10 cellular contexts compared by ENCODE assay signal in the genomic region with DNA sequence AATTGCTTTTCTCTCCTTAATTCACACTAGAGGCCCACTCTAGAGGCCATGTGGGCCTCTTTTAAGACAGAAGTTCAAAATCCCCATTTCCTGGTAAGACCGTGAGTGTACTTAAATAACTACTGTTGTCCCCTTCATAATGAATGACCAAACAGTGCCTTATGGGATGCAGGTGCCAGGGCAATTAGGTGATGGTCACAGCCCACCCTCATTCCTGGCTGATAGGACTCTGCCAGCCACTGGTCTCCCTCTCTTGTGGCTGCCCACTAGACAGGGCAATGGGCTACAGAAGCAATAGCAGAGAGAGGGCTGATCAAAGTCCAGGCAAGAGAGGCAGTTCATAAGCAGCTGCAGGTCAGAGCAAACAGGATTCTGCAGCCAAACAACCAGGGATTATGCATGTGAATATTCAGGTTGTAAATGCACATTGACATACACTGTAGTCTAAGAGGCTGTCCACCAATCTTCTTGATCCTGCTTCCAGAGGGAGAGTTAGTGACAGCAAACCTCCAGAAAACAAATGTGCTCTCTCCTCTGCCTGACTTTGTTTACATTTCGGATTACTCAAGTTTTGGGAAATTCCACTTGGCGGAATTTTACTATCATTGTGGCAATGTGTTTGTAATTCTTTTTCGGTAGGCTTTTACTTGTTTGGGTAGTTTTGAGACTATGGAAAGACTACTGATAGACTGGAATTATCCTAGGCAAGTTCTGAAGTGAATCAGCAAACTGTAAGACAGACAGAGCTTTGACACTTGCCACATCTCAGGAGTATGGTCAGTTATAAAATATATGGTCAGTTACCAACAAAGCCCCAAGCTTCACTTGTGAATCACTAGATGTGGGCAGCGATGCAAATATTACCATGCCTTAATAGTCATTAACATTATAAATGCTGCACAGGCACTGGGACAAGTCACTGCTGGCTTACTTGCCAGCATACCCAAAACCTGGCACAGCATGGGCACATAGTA. TPM values are rescaled to one million over a fixed set of nuclear protein-coding genes. Genes with fewer than 3 reads are reported as not detected.
DNase-seq lines count a peak whose midpoint lies in the region; ATAC-seq and TF ChIP-seq lines count a peak whose summit lies in the region.
"Had no signal": no experiment of that assay in that cellular context is flagged by ENCODE, and none has a peak within 500 bp of the region (broad histone marks: within the 10 kb centered on the region; RNA-seq: fewer than 3 reads in every experiment).

No MANE protein-coding gene starts in this region.

- H3K36me3 ChIP-seq in GM23248 (ENCODE audit: low read depth) = no peaks in the 10 kb centered on the region
- H3K36me3 ChIP-seq in SJSA1 = no peaks in the 10 kb centered on the region
- no peaks in the 10 kb centered on the region for H3K36me3 ChIP-seq in gastroesophageal sphincter
- no peaks in the 10 kb centered on the region for H3K36me3 ChIP-seq in adrenal gland (replicated peaks in 1 of 2)

- H3K4me1 ChIP-seq in GM23248 (ENCODE audit: insufficient read depth) (peaks cover 51% of the 10 kb centered on the region), SJSA1 (replicated peaks) (peaks cover 38% of the 10 kb centered on the region), gastroesophageal sphincter (peaks cover 0 to 84% (median 14%) of the 10 kb centered on the region in 3 donors), adrenal gland (replicated peaks in 1 of 2) (no peaks in the 10 kb centered on the region)

- no peak overlapping the region for H3K4me3 Mint-ChIP-seq in activated naive CD4-positive, alpha-beta T cell treated with anti-CD3 and anti-CD28 coated beads, Interleukin-2, amount 10 ng/mL, durations not matched to agents 7 days and 5 days
- H3K4me3 Mint-ChIP-seq: T-helper 1 cell treated with Interleukin-12 subunit alpha and Interleukin-12 subunit beta and Interleukin-4 antibody, amounts not matched to agents 30 μg/mL and 1 μg/mL, for 36 hours had no signal

- WGBS in GM23248 (ENCODE audit: low coverage in 1 of 2, low lambda C conversion rate in 2 of 2, missing lambda C conversion rate in 2 of 2), 2 experiments = 68 to 80% methylated on average over 5 of the region's 5 CpGs
- 35 to 39% methylated on average over 5 of the region's 5 CpGs for WGBS in gastroesophageal sphincter (ENCODE audit: low coverage in 1 of 2), 2 donors
- WGBS in adrenal gland, 4 donors = 81 to 94% (median 89%) methylated on average over 5 of the region's 5 CpGs

- H3K9me3 ChIP-seq in GM23248 (ENCODE audit: low read depth) (no peaks in the 10 kb centered on the region), SJSA1 (replicated peaks) (no peaks in the 10 kb centered on the region), gastroesophageal sphincter (no peaks in the 10 kb centered on the region), adrenal gland (replicated peaks in 1 of 3) (no peaks in the 10 kb centered on the region)

- peaks cover 74% of the 10 kb centered on the region for H3K79me2 ChIP-seq in GM23248 (ENCODE audit: insufficient read depth)

- no peak for TF ChIP-seq EP300 in gastroesophageal sphincter (IDR thresholded peaks at IDR 0.05)

- H3K4me1 Mint-ChIP-seq in activated naive CD4-positive, alpha-beta T cell treated with anti-CD3 and anti-CD28 coated beads, Interleukin-2, amount 10 ng/mL, durations not matched to agents 7 days and 5 days = no peaks in the 10 kb centered on the region

- no peak overlapping the region for H3K9ac ChIP-seq in GM23248

- intact Hi-C loops in adrenal gland (cut with DNase I) = no loop called here

- no peak for TF ChIP-seq CTCF in fibroblast of the aortic adventitia (IDR thresholded peaks at IDR 0.05; ENCODE audit: insufficient read depth, low read length)
- TF ChIP-seq CTCF in gastroesophageal sphincter (IDR thresholded peaks at IDR 0.05) = no peak
- no peak for TF ChIP-seq CTCF in adrenal gland (IDR thresholded peaks at IDR 0.05)

- TF ChIP-seq POLR2A in gastroesophageal sphincter (IDR thresholded peaks at IDR 0.05) = no peak
- TF ChIP-seq POLR2A in adrenal gland (IDR thresholded peaks at IDR 0.05) = no peak

- no peaks in the 10 kb centered on the region for H3K9me2 ChIP-seq in GM23248 (ENCODE audit: insufficient read depth)

- peak overlapping the region; percentile 52 for H3K27ac ChIP-seq in GM23248
- peak overlapping the region; percentile 62 for H3K27ac ChIP-seq in SJSA1
- peak overlapping the region in 1 of 4 donors; percentile 18 for H3K27ac ChIP-seq in gastroesophageal sphincter
- no peak overlapping the region for H3K27ac ChIP-seq in adrenal gland

- in situ Hi-C loops in GM23248 (cut with MboI) = loop anchor here (25.0 kb wide), 2 partner anchors 645 to 770 kb away; no protein-coding TSS in a partner anchor

- peaks cover 4% of the 10 kb centered on the region for H3K27me3 Mint-ChIP-seq in activated naive CD4-positive, alpha-beta T cell treated with anti-CD3 and anti-CD28 coated beads, Interleukin-2, amount 10 ng/mL, durations not matched to agents 7 days and 5 days

- peak overlapping the region; percentile 30 for H3K4me2 ChIP-seq in GM23248 (ENCODE audit: unreplicated experiment)

- CTCF ChIA-PET in activated naive CD4-positive, alpha-beta T cell treated with anti-CD3 and anti-CD28 coated beads, Interleukin-2, amount 10 ng/mL, durations not matched to agents 7 days and 5 days (lab: Charles Lee) = no interaction called here

- ATAC-seq in gastroesophageal sphincter = no peak
- ATAC-seq in HG03442 (IDR thresholded peaks at IDR 0.05; ENCODE audit: unreplicated experiment) = no peak

- H3K27ac Mint-ChIP-seq in activated naive CD4-positive, alpha-beta T cell treated with anti-CD3 and anti-CD28 coated beads, Interleukin-2, amount 10 ng/mL, durations not matched to agents 7 days and 5 days = no peak overlapping the region
- H3K27ac Mint-ChIP-seq: T-helper 1 cell treated with Interleukin-12 subunit alpha and Interleukin-12 subunit beta and Interleukin-4 antibody, amounts not matched to agents 30 μg/mL and 1 μg/mL, for 36 hours had no signal

- H3F3A ChIP-seq in GM23248 (ENCODE audit: insufficient read depth) = peaks cover 35% of the 10 kb centered on the region; the same call in 1 of the 2 replicates

- H3K9me3 Mint-ChIP-seq in activated naive CD4-positive, alpha-beta T cell treated with anti-CD3 and anti-CD28 coated beads, Interleukin-2, amount 10 ng/mL, durations not matched to agents 7 days and 5 days = no peaks in the 10 kb centered on the region
- H3K9me3 Mint-ChIP-seq: T-helper 1 cell treated with Interleukin-12 subunit alpha and Interleukin-12 subunit beta and Interleukin-4 antibody, amounts not matched to agents 30 μg/mL and 1 μg/mL, for 36 hours had no signal

- DNase-seq in GM23248 (peak; percentile 64), SJSA1 (ENCODE audit: low read depth in 1 of 2, low spot score in 2 of 2) (peak in 1 of 2 experiments; percentile 83), fibroblast of the aortic adventitia (ENCODE audit: low read depth) (peak; percentile 52), renal cortical epithelial cell (ENCODE audit: low read depth) (peak; percentile 81), adrenal gland (no peak)
- DNase-seq in activated naive CD4-positive, alpha-beta T cell treated with anti-CD3 and anti-CD28 coated beads, Interleukin-2, amount 10 ng/mL, durations not matched to agents 7 days and 5 days = no peak
- DNase-seq: activated CD8-positive, alpha-beta memory T cell treated with anti-CD3 and anti-CD28 coated beads, Interleukin-2, amount 50 U/mL, for 48 hours had no signal

- H3K36me3 Mint-ChIP-seq in activated naive CD4-positive, alpha-beta T cell treated with anti-CD3 and anti-CD28 coated beads, Interleukin-2, amount 10 ng/mL, durations not matched to agents 7 days and 5 days = no peaks in the 10 kb centered on the region

- H3K27me3 ChIP-seq in GM23248 (replicated peaks; ENCODE audit: insufficient read depth) (no peaks in the 10 kb centered on the region), SJSA1 (replicated peaks) (no peaks in the 10 kb centered on the region), gastroesophageal sphincter (no peaks in the 10 kb centered on the region), adrenal gland (no peaks in the 10 kb centered on the region)

- H2AFZ ChIP-seq in GM23248 = no peak overlapping the region

- H3K4me3 ChIP-seq in GM23248 (peak overlapping the region; percentile 3; the same call in 1 of the 2 replicates), SJSA1 (no peak overlapping the region), fibroblast of the aortic adventitia (ENCODE audit: low read depth, low read length) (no peak overlapping the region), gastroesophageal sphincter (no peak overlapping the region), adrenal gland (no peak overlapping the region)

- H4K20me1 ChIP-seq in GM23248 (ENCODE audit: insufficient read depth) = no peaks in the 10 kb centered on the region

RNA-seq across cellular contexts. Expression of a gene that starts 12.8 kb away (rescaled TPM):
- 23.1 and 34.5 TPM in 2 replicates for total RNA-seq in GM23248 (2014; rRNA removed; shearing (Covaris generic))
- polyA plus RNA-seq in GM23248 (2016; fragmentation: Nextera tagmentation; extraction: Ambion mirVana) (22.3 and 24.6 TPM in 2 replicates), adrenal gland (1 to 10 TPM; 3.2 to 8.0 (median 3.4) TPM)
- 24.5 and 31.9 TPM in 2 replicates for total RNA-seq in SJSA1 (2014; rRNA removed; shearing (Covaris generic))
- total RNA-seq in fibroblast of the aortic adventitia (ENCODE audit: low replicate concordance) (27.1 and 70.2 TPM in 2 replicates), renal cortical epithelial cell (104 and 124 TPM in 2 replicates), gastroesophageal sphincter (10 to 100 TPM; 42.0 to 47.6 (median 45.8) TPM), adrenal gland (10 to 100 TPM; 10.2 to 22.4 (median 16.0) TPM)

Comparison
In these comparisons a context has a peak if more than half of its experiments do, and no peak if none do; other contexts are left out.
1. DNase-seq: peak in GM23248 (single experiment), fibroblast of the aortic adventitia (single experiment) and renal cortical epithelial cell (single experiment); none in activated naive CD4-positive, alpha-beta T cell treated with anti-CD3 and anti-CD28 coated beads, Interleukin-2, amount 10 ng/mL, durations not matched to agents 7 days and 5 days (single experiment) and adrenal gland (0 of 7).
2. H3K27ac ChIP-seq: peak in GM23248 (single experiment) and SJSA1 (single experiment); none in adrenal gland (0 of 5).